1 cellular context compared by ENCODE assay signal in the genomic region with DNA sequence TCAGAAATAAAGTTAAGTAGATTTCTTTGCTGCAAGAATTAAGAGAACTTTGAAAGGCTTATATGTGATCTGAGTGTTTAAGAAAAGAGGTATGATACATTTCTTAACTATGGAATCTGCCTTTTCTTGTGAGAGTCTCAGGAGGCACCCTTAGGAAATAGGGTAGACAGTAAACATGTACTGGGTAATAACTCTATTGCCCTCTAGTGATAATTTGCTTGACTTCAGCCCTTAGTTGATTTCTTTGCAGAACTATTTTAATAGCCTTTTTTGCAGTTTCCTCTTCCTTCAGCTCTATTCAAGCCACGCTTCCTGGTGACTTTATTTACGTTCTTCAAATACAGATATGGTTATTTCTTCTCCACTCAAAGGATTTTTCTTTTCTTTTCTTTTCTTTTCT.
TF ChIP-seq lines count a peak whose summit lies in the region.

No MANE protein-coding gene starts in this region.

TF ChIP-seq in endothelial cell of umbilical vein, 7 proteins besides CTCF, POLR2A, EP300 and RAD21:
- no peak for TF ChIP-seq FOS (IDR thresholded peaks at IDR 0.05; ENCODE audit: borderline replicate concordance, insufficient read depth, low read length)
- no peak for TF ChIP-seq JUN (IDR thresholded peaks at IDR 0.05; ENCODE audit: borderline replicate concordance, insufficient read depth, insufficient read length, low read depth)
- no peak for TF ChIP-seq MAX (IDR thresholded peaks at IDR 0.05; ENCODE audit: insufficient read depth, insufficient read length)
- no peak for TF ChIP-seq GATA2 (IDR thresholded peaks at IDR 0.05; ENCODE audit: insufficient read depth, insufficient read length, low read depth, low read length)
- no peak for TF ChIP-seq MYC (IDR thresholded peaks at IDR 0.05; ENCODE audit: low read depth, low read length)
- no peak for TF ChIP-seq EZH2 (IDR thresholded peaks at IDR 0.05; ENCODE audit: borderline replicate concordance, low read depth, low read length, severe bottlenecking)
